ENCODE assay signal across 20 cellular contexts in genomic region chr2:45141883-45142866, GRCh38.
DNase-seq lines count a peak whose midpoint lies in the region; ATAC-seq and TF ChIP-seq lines count a peak whose summit lies in the region.
"Had no signal": no experiment of that assay in that cellular context is flagged by ENCODE, and none has a peak within 500 bp of the region (broad histone marks: within the 10 kb centered on the region; RNA-seq: fewer than 3 reads in every experiment).

No MANE protein-coding gene starts in this region.

- H3K27me3 Mint-ChIP-seq in activated naive CD8-positive, alpha-beta T cell treated with anti-CD3 and anti-CD28 coated beads for 36 hours, result peaks cover 48% of the 10 kb centered on the region

- H3K9me3 Mint-ChIP-seq in activated naive CD8-positive, alpha-beta T cell treated with anti-CD3 and anti-CD28 coated beads for 36 hours, result peaks cover 4% of the 10 kb centered on the region

- H3K4me3 Mint-ChIP-seq in activated naive CD8-positive, alpha-beta T cell treated with anti-CD3 and anti-CD28 coated beads for 36 hours, result no peak overlapping the region
- H3K4me3 Mint-ChIP-seq: naive thymus-derived CD8-positive, alpha-beta T cell had no signal

- peak overlapping the region; percentile 22; the same call in 1 of the 2 replicates for H3K4me2 ChIP-seq in OCI-LY7 (ENCODE audit: low read length)

- ATAC-seq in GM18517 (IDR thresholded peaks at IDR 0.05; ENCODE audit: unreplicated experiment), result peak; percentile 60
- ATAC-seq in GM19467 (IDR thresholded peaks at IDR 0.05; ENCODE audit: unreplicated experiment), result peak; percentile 53
- ATAC-seq in HG02981 (IDR thresholded peaks at IDR 0.05; ENCODE audit: unreplicated experiment), result peak; percentile 76
- ATAC-seq in mucosa of descending colon, result no peak
- ATAC-seq: heart right ventricle; HepG2; naive thymus-derived CD8-positive, alpha-beta T cell; Panc1 had no signal

- DNase-seq in OCI-LY7 (ENCODE audit: low spot score) (peak; percentile 71), HCEC 1CT (no peak), NCI-H2081 treated with DMSO at 0.1 percent for 48 hours (lab: John Stamatoyannopoulos, UW) (no peak), mucosa of descending colon (no peak)
- no peak for DNase-seq in activated naive CD8-positive, alpha-beta T cell treated with anti-CD3 and anti-CD28 coated beads for 36 hours
- DNase-seq: AML-193; GDM1; heart right ventricle; mammary epithelial cell; naive thymus-derived CD8-positive, alpha-beta T cell; NCI-H2081; NCI-H526 treated with DMSO at 0.1 percent for 48 hours; tibial artery had no signal

- no peaks in the 10 kb centered on the region for H3K4me1 Mint-ChIP-seq in activated naive CD8-positive, alpha-beta T cell treated with anti-CD3 and anti-CD28 coated beads for 36 hours

- no peaks in the 10 kb centered on the region for H3K9me2 ChIP-seq in OCI-LY7 (ENCODE audit: insufficient read depth, low read length)

- H3K36me3 ChIP-seq in OCI-LY7 (ENCODE audit: insufficient read depth, low read length) (no peaks in the 10 kb centered on the region), mucosa of descending colon (ENCODE audit: low read depth) (no peaks in the 10 kb centered on the region)
- H3K36me3 ChIP-seq: cardiac muscle cell, heart right ventricle, tibial artery had no signal

- BruUV-seq in OCI-LY7 (replicated peaks; lab: Mats Ljungman, UMichigan), result no TSS peak

- POLR2A ChIA-PET in OCI-LY7 (lab: Charles Lee), result interaction anchor here (1.3 kb wide), 1 partner anchor 10 kb away, joined by 3 read pairs; no protein-coding TSS in a partner anchor

- CTCF ChIA-PET in OCI-LY7 (lab: Charles Lee; ENCODE audit: unreplicated experiment), result no interaction called here

- H3K36me3 Mint-ChIP-seq in activated naive CD8-positive, alpha-beta T cell treated with anti-CD3 and anti-CD28 coated beads for 36 hours, result no peaks in the 10 kb centered on the region
- H3K36me3 Mint-ChIP-seq: naive thymus-derived CD8-positive, alpha-beta T cell had no signal

- H3K4me3 ChIP-seq in OCI-LY7 (ENCODE audit: low read depth, low read length, poor library complexity, severe bottlenecking) (no peak overlapping the region), mucosa of descending colon (no peak overlapping the region)
- H3K4me3 ChIP-seq: cardiac muscle cell, heart right ventricle, tibial artery had no signal

- peak overlapping the region; percentile 54; the same call in 1 of the 2 replicates for H2AFZ ChIP-seq in OCI-LY7 (ENCODE audit: low read length)

- intact Hi-C loops in OCI-LY7 (cut with micrococcal nuclease; ENCODE audit: unreplicated experiment) (no loop called here), mucosa of descending colon (cut with DNase I, micrococcal nuclease) (no loop called here)

- H3K27ac Mint-ChIP-seq in activated naive CD8-positive, alpha-beta T cell treated with anti-CD3 and anti-CD28 coated beads for 36 hours, result no peak overlapping the region
- H3K27ac Mint-ChIP-seq: naive thymus-derived CD8-positive, alpha-beta T cell had no signal

- peak overlapping the region; percentile 1 for H3K27ac ChIP-seq in OCI-LY7 (ENCODE audit: low read depth, low read length, poor library complexity, severe bottlenecking)
- H3K27ac ChIP-seq: cardiac muscle cell, heart right ventricle, tibial artery, VCaP had no signal

- no peaks in the 10 kb centered on the region for H3K79me2 ChIP-seq in OCI-LY7 (ENCODE audit: insufficient read depth, low read depth, low read length)

- TF ChIP-seq CTCF in OCI-LY7 (conservative IDR thresholded peaks at IDR 0.05; ENCODE audit: low read length) (no peak), mucosa of descending colon (IDR thresholded peaks at IDR 0.05) (no peak)

- H3K4me1 ChIP-seq in OCI-LY7 (ENCODE audit: insufficient read depth, low read length, poor library complexity, severe bottlenecking) (peaks cover 29% of the 10 kb centered on the region), mucosa of descending colon (ENCODE audit: low read depth) (no peaks in the 10 kb centered on the region)
- H3K4me1 ChIP-seq: heart right ventricle, tibial artery had no signal

- H3K9me3 ChIP-seq in OCI-LY7 (ENCODE audit: low read length) (no peaks in the 10 kb centered on the region), mucosa of descending colon (no peaks in the 10 kb centered on the region)
- H3K9me3 ChIP-seq: heart right ventricle, tibial artery had no signal

- no peaks in the 10 kb centered on the region for H4K20me1 ChIP-seq in OCI-LY7 (ENCODE audit: insufficient read depth, low read length)
